25 cellular contexts compared by ENCODE assay signal in genomic region chr12:102234599-102234998, GRCh38. TPM values are rescaled to one million over a fixed set of nuclear protein-coding genes. Genes with fewer than 3 reads are reported as not detected.
"Had no signal": no experiment of that assay in that cellular context is flagged by ENCODE, and none has a peak within 500 bp of the region (broad histone marks: within the 10 kb centered on the region; RNA-seq: fewer than 3 reads in every experiment).

No MANE protein-coding gene starts in this region.

- H3K9ac ChIP-seq: parathyroid adenoma had no signal

- H3K4me1 ChIP-seq: gastrocnemius medialis, parathyroid adenoma, prostate gland, spleen, transverse colon had no signal

- H3K36me3 ChIP-seq: gastrocnemius medialis, neutrophil, prostate gland, spleen, thoracic aorta, transverse colon had no signal

- H3K27ac ChIP-seq: dorsolateral prefrontal cortex, gastrocnemius medialis, neutrophil, parathyroid adenoma, prostate gland, spleen, thoracic aorta, transverse colon had no signal

- H3K27me3 ChIP-seq: gastrocnemius medialis, neutrophil, spleen, transverse colon had no signal

- H3K4me3 ChIP-seq: dorsolateral prefrontal cortex, gastrocnemius medialis, lung, prostate gland, skin epidermis, spleen, thoracic aorta, transverse colon had no signal

- DNase-seq: central memory CD4-positive, alpha-beta T cell; dorsolateral prefrontal cortex; effector CD4-positive, alpha-beta T cell; gastrocnemius medialis; head of caudate nucleus; natural killer cell; right cardiac atrium; spleen; stimulated activated CD4-positive, alpha-beta T cell treated with anti-CD3 and anti-CD28 coated beads, Interleukin-4, amount 100 ng/mL, for 4 hours; stimulated activated naive CD8-positive, alpha-beta T cell treated with anti-CD3 and anti-CD28 coated beads, Interleukin-15, Interleukin-2, amounts not matched to agents 100 U/mL and 50 U/mL, for 24 hours; substantia nigra; transverse colon had no signal

- H3K9me3 ChIP-seq: gastrocnemius medialis, neutrophil, prostate gland, thoracic aorta, transverse colon had no signal

RNA-seq across cellular contexts. Expression of gene PMCH, which starts 37.0 kb away (rescaled TPM):
- total RNA-seq: cerebellum, dorsolateral prefrontal cortex, gastrocnemius medialis, glomerular endothelial cell, left lobe of liver, liver, lung, mononuclear cell, natural killer cell, omental fat pad, prostate gland, right cardiac atrium, thoracic aorta, transverse colon, ureter had no signal
